ENCODE assay signal across 18 cellular contexts in the genomic region with DNA sequence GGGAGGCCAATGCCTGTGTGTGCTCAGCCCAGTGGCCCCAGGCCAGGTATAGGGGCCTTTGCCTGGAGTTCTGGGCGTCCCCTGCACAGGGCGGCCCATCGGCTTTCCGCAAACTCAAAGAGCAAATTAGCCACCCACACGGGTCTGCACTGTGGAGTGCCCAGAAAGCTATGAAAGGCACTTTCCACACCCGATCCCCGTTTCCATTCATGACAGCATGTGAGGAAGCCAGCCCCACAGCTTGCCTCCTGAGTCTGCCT. TPM values are rescaled to one million over a fixed set of nuclear protein-coding genes. Genes with fewer than 3 reads are reported as not detected.
A peak's percentile ranks its signal among the peaks of the same experiment; 100 is the strongest.
DNase-seq lines count a peak whose midpoint lies in the region; ATAC-seq, FAIRE-seq and TF ChIP-seq lines count a peak whose summit lies in the region.
"Had no signal": no experiment of that assay in that cellular context is flagged by ENCODE, and none has a peak within 500 bp of the region (broad histone marks: within the 10 kb centered on the region; RNA-seq: fewer than 3 reads in every experiment).

No MANE protein-coding gene starts in this region.

- no peak for FAIRE-seq in kidney (lab: Jason Lieb, UNC)
- FAIRE-seq: A204.1, HepG2 had no signal

- H3K27me3 ChIP-seq in heart right ventricle, result peaks cover 0 to 35% (median under 1%) of the 10 kb centered on the region in 7 donors
- H3K27me3 ChIP-seq: BE2C had no signal

- intact Hi-C loops in left ventricle myocardium superior (cut with micrococcal nuclease), result no loop called here
- intact Hi-C loops in heart right ventricle (cut with DNase I), result no loop called here
- intact Hi-C loops in kidney (cut with DNase I), result no loop called here

- peaks cover 14% of the 10 kb centered on the region for H3K27me3 Mint-ChIP-seq in T-helper 17 cell

- H3K4me1 ChIP-seq in heart right ventricle (no peaks in the 10 kb centered on the region), kidney (ENCODE audit: control insufficient read depth in 1 of 2, insufficient read depth in 1 of 2, low read depth in 1 of 2, low read length in 2 of 2) (no peaks in the 10 kb centered on the region)

- H3K27ac Mint-ChIP-seq in T-helper 17 cell, result peak overlapping the region; percentile 37
- H3K27ac Mint-ChIP-seq: H9, IgD-negative memory B cell had no signal

- 87 to 89% methylated on average over 7 of the region's 7 CpGs for WGBS in heart right ventricle, 2 donors

- ATAC-seq in left ventricle myocardium superior (no peak), heart right ventricle (no peak), T-helper 17 cell (no peak), HG02759 (IDR thresholded peaks at IDR 0.05; ENCODE audit: unreplicated experiment) (no peak)
- ATAC-seq: HepG2 had no signal

- H3K4me3 ChIP-seq in heart right ventricle (no peak overlapping the region), kidney (ENCODE audit: low read length in 2 of 2) (no peak overlapping the region)

- DNase-seq in left ventricle myocardium superior (peak; percentile 20), heart right ventricle (no peak), T-helper 17 cell (no peak), kidney (peak; percentile 22), KG1 (lab: John Stamatoyannopoulos, UW) (no peak)
- DNase-seq: ACHN; BE2C; CD4-positive, CD25-positive, alpha-beta regulatory T cell; DMS153; DMS79; GF-D8; GOT3; H9 had no signal

- H3K9ac ChIP-seq in kidney (ENCODE audit: low read length in 2 of 2), result no peak overlapping the region

- H3K27ac ChIP-seq in heart right ventricle (no peak overlapping the region), kidney (ENCODE audit: low read depth in 2 of 2, low read length in 2 of 2) (no peak overlapping the region)

- no peak overlapping the region for H3K4me3 Mint-ChIP-seq in T-helper 17 cell
- H3K4me3 Mint-ChIP-seq: CD4-positive, CD25-positive, alpha-beta regulatory T cell; H9; IgD-negative memory B cell had no signal

- H3K36me3 ChIP-seq in heart right ventricle (no peaks in the 10 kb centered on the region), kidney (ENCODE audit: control insufficient read depth in 1 of 2, insufficient read depth in 2 of 2, low read length in 2 of 2) (no peaks in the 10 kb centered on the region)

- TF ChIP-seq CTCF in heart right ventricle (IDR thresholded peaks at IDR 0.05), result no peak
- TF ChIP-seq CTCF in kidney (IDR thresholded peaks at IDR 0.05; ENCODE audit: borderline replicate concordance, extremely low read depth, insufficient read depth), result no peak

- H3K4me1 Mint-ChIP-seq in T-helper 17 cell, result peaks cover 8% of the 10 kb centered on the region

- H3K9me3 ChIP-seq in heart right ventricle, result no peaks in the 10 kb centered on the region
- H3K9me3 ChIP-seq in T-helper 17 cell (ENCODE audit: control insufficient read depth, low read length, poor library complexity, severe bottlenecking), result no peaks in the 10 kb centered on the region
- H3K9me3 ChIP-seq in kidney (ENCODE audit: control insufficient read depth in 1 of 2, low read length in 2 of 2), result no peaks in the 10 kb centered on the region
- H3K9me3 ChIP-seq: BE2C had no signal

- peaks cover 2% of the 10 kb centered on the region for H3K36me3 Mint-ChIP-seq in T-helper 17 cell (ENCODE audit: low read depth)
- H3K36me3 Mint-ChIP-seq: CD4-positive, CD25-positive, alpha-beta regulatory T cell; IgD-negative memory B cell had no signal

RNA-seq across cellular contexts. Expression of gene DBH, which starts 5.2 kb away (rescaled TPM):
- total RNA-seq in left ventricle myocardium superior, result not detected
- total RNA-seq in heart right ventricle, result under 1 TPM in 1 of 10 donors, not detected in 9; 0.09 TPM
- under 1 TPM in 1 of 2 donors, not detected in 1; 0.01 TPM for polyA plus RNA-seq in heart right ventricle
- total RNA-seq in T-helper 17 cell, result under 1 TPM in 1 of 2 donors, not detected in 1; 0.18 TPM
- total RNA-seq in kidney, result not detected
- polyA plus RNA-seq in kidney (ENCODE audit: insufficient read depth, low read depth, low replicate concordance), result 0.39 TPM
- total RNA-seq: Daoy, H9, HepG2 had no signal
- polyA plus RNA-seq: CD4-positive, CD25-positive, alpha-beta regulatory T cell; HepG2; IgD-negative memory B cell had no signal

RNA-seq across cellular contexts. Expression of gene FAM163B, which starts 32.1 kb away (rescaled TPM):
- total RNA-seq in left ventricle myocardium superior (not detected), heart right ventricle (not detected), T-helper 17 cell (not detected), kidney (0.54 TPM)
- polyA plus RNA-seq in heart right ventricle (under 1 TPM in 1 of 2 donors, not detected in 1; 0.19 TPM), kidney (ENCODE audit: insufficient read depth, low read depth, low replicate concordance) (not detected)
- total RNA-seq: CD4-positive, CD25-positive, alpha-beta regulatory T cell; Daoy; HepG2 had no signal
- polyA plus RNA-seq: CD4-positive, CD25-positive, alpha-beta regulatory T cell; HepG2; IgD-negative memory B cell had no signal

Comparison
In these comparisons a context has a peak if more than half of its experiments do, and no peak if none do; other contexts are left out.
1. DNase-seq: peak in left ventricle myocardium superior (single experiment) and kidney (single experiment); none in heart right ventricle (0 of 2), T-helper 17 cell (0 of 3) and KG1 (single experiment).